9 cellular contexts compared by ENCODE assay signal in the genomic region with DNA sequence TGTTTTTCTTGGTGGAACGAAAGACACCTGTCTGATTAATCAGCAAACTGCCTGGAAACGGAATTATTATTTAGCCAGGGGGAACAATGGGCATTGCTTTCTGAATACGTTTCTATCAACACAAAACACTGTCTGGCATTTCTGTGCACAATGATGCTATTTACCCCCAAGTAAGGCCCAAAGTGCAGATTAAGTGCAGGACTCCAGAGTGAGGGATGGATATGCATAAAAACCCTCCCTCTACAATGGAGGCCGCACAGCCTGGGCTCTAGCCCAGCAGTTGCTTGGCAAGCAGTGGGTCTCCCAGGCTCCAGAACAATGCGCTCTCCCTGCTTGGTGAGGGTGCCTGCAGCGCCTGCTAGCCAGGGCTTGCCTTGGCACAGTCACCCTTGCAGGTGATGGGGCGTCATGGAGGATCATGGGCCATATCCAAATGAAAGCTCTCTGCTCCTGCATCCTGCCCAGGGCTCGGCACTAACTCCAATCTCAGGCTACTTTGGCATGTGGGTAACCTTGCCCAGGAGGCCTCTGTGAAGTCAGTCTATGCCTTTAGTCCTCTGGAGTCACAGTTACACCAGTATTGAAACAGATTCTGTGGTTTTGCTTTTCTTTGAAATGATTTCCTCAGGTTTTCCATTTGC. TPM values are rescaled to one million over a fixed set of nuclear protein-coding genes. Genes with fewer than 3 reads are reported as not detected.
DNase-seq lines count a peak whose midpoint lies in the region; ATAC-seq lines count a peak whose summit lies in the region.
"Had no signal": no experiment of that assay in that cellular context is flagged by ENCODE, and none has a peak within 500 bp of the region (broad histone marks: within the 10 kb centered on the region; RNA-seq: fewer than 3 reads in every experiment).

No MANE protein-coding gene starts in this region.

- H3K79me1 ChIP-seq in mesenchymal stem cell (replicated peaks; ENCODE audit: low read length, poor library complexity, severe bottlenecking), result peaks cover 1% of the 10 kb centered on the region

- H3K36me3 ChIP-seq in BLaER1 (peaks cover 18% of the 10 kb centered on the region; the same call in 1 of the 2 replicates), muscle layer of duodenum (ENCODE audit: control insufficient read depth in 1 of 2, insufficient read depth in 2 of 2, low read length in 2 of 2) (peaks cover 8 to 18% of the 10 kb centered on the region in 2 donors), mesenchymal stem cell (ENCODE audit: control insufficient read depth in 1 of 2, insufficient read depth in 2 of 2, low read depth in 1 of 2, low read length in 2 of 2) (peaks cover 37 to 65% of the 10 kb centered on the region in 2 experiments)

- H2BK12ac ChIP-seq in mesenchymal stem cell (ENCODE audit: low read length in 2 of 2), result no peak overlapping the region

- H3K9me3 ChIP-seq in BLaER1 (no peaks in the 10 kb centered on the region), muscle layer of duodenum (ENCODE audit: control insufficient read depth in 1 of 2, low read length in 2 of 2) (no peaks in the 10 kb centered on the region), mesenchymal stem cell (ENCODE audit: control insufficient read depth, low read length) (no peaks in the 10 kb centered on the region)
- H3K9me3 ChIP-seq: Caco-2 had no signal

- H2AFZ ChIP-seq in mesenchymal stem cell (ENCODE audit: low read depth, low read length), result no peak overlapping the region

- no peak overlapping the region for H3K4me3 ChIP-seq in BLaER1
- H3K4me3 ChIP-seq in muscle layer of duodenum (ENCODE audit: low read depth in 1 of 2, low read length in 2 of 2), result no peak overlapping the region
- H3K4me3 ChIP-seq in mesenchymal stem cell (ENCODE audit: insufficient read depth in 1 of 2, low read depth in 1 of 2, low read length in 2 of 2), result no peak overlapping the region

- no peak overlapping the region for H2BK5ac ChIP-seq in mesenchymal stem cell (ENCODE audit: low read depth, low read length, poor library complexity, severe bottlenecking)

- no peak overlapping the region for H3K4ac ChIP-seq in mesenchymal stem cell (ENCODE audit: low read depth in 1 of 2, low read length in 2 of 2)

- peak overlapping the region; percentile 83 for H3K4me2 ChIP-seq in BLaER1
- no peak overlapping the region for H3K4me2 ChIP-seq in mesenchymal stem cell (ENCODE audit: low read length, poor library complexity, severe bottlenecking)

- H4K8ac ChIP-seq in mesenchymal stem cell (ENCODE audit: low read length), result no peak overlapping the region

- H2BK120ac ChIP-seq in mesenchymal stem cell (ENCODE audit: low read depth, low read length), result no peak overlapping the region

- H3K14ac ChIP-seq in mesenchymal stem cell (ENCODE audit: low read length in 2 of 2), result no peak overlapping the region

- no peak overlapping the region for H2BK15ac ChIP-seq in mesenchymal stem cell (ENCODE audit: low read depth, poor library complexity, severe bottlenecking)

- H3K27me3 ChIP-seq in BLaER1 (no peaks in the 10 kb centered on the region), muscle layer of duodenum (ENCODE audit: low read depth, low read length) (no peaks in the 10 kb centered on the region), mesenchymal stem cell (ENCODE audit: control insufficient read depth in 1 of 2, insufficient read depth in 1 of 2, low read length in 2 of 2) (no peaks in the 10 kb centered on the region)

- 96% methylated on average over 8 of the region's 8 CpGs for WGBS in mesenchymal stem cell

- peak; percentile 96 for DNase-seq in NCI-H345 (lab: John Stamatoyannopoulos, UW)
- peak in 58 of 61 donors; percentile 34 to 89 (median 74) for DNase-seq in caudate nucleus (lab: John Stamatoyannopoulos, UW)
- no peak for DNase-seq in mesenchymal stem cell
- no peak for DNase-seq in COLO829 (ENCODE audit: low spot score)
- DNase-seq in HK-2 (ENCODE audit: unreplicated experiment), result no peak
- DNase-seq: Caco-2 had no signal

- no peak overlapping the region for H2AK5ac ChIP-seq in mesenchymal stem cell (ENCODE audit: low read length, severe bottlenecking)

- H3K23ac ChIP-seq in mesenchymal stem cell (ENCODE audit: low read length in 2 of 2), result no peak overlapping the region

- no peak overlapping the region for H4K91ac ChIP-seq in mesenchymal stem cell (ENCODE audit: low read length)

- H3K4me1 ChIP-seq in BLaER1 (peaks cover 84% of the 10 kb centered on the region), muscle layer of duodenum (ENCODE audit: control insufficient read depth in 1 of 2, insufficient read depth in 2 of 2, low read length in 2 of 2) (peaks cover 10 to 48% of the 10 kb centered on the region in 2 donors), mesenchymal stem cell (ENCODE audit: control insufficient read depth, insufficient read depth, low read depth, low read length) (peaks cover 8% of the 10 kb centered on the region)
- H3K4me1 ChIP-seq: Caco-2 had no signal

- H3K27ac ChIP-seq in BLaER1 (peak overlapping the region; percentile 81), caudate nucleus (ENCODE audit: low read depth, low read length) (peak overlapping the region; percentile 93), muscle layer of duodenum (ENCODE audit: low read length) (peak overlapping the region; percentile 65), mesenchymal stem cell (ENCODE audit: low read length, poor library complexity, severe bottlenecking) (no peak overlapping the region)

- peak overlapping the region; percentile 55 for H3K9ac ChIP-seq in BLaER1
- H3K9ac ChIP-seq in mesenchymal stem cell (ENCODE audit: low read length), result no peak overlapping the region

- ATAC-seq in GM19455 (IDR thresholded peaks at IDR 0.05; ENCODE audit: unreplicated experiment), result no peak

- H4K20me1 ChIP-seq in BLaER1, result no peaks in the 10 kb centered on the region

- peak overlapping the region in 1 of 2 experiments; percentile 11 for H3K18ac ChIP-seq in mesenchymal stem cell (ENCODE audit: low read depth in 1 of 2, low read length in 2 of 2)

RNA-seq across cellular contexts. Expression of a gene that starts 11.5 kb away (rescaled TPM):
- 7.3 TPM for polyA plus RNA-seq in mesenchymal stem cell (2013, experiment 1 of 2)
- polyA plus RNA-seq in mesenchymal stem cell (2013, experiment 2 of 2), result 6.5 TPM

RNA-seq across cellular contexts. Expression of a gene that starts 20.4 kb away (rescaled TPM):
- 0.76 TPM for polyA plus RNA-seq in mesenchymal stem cell (2013, experiment 1 of 2)
- 0.82 TPM for polyA plus RNA-seq in mesenchymal stem cell (2013, experiment 2 of 2)

RNA-seq across cellular contexts. Expression of a gene that starts 24.0 kb away (rescaled TPM):
- 14.4 TPM for polyA plus RNA-seq in mesenchymal stem cell (2013, experiment 1 of 2)
- 17.7 TPM for polyA plus RNA-seq in mesenchymal stem cell (2013, experiment 2 of 2)

RNA-seq across cellular contexts. Expression of a gene that starts 25.6 kb away (rescaled TPM):
- not detected for polyA plus RNA-seq in mesenchymal stem cell (2013, experiment 1 of 2)
- not detected for polyA plus RNA-seq in mesenchymal stem cell (2013, experiment 2 of 2)

RNA-seq across cellular contexts. Expression of a gene that starts 32.2 kb away (rescaled TPM):
- polyA plus RNA-seq in mesenchymal stem cell (2013, experiment 1 of 2), result not detected
- polyA plus RNA-seq in mesenchymal stem cell (2013, experiment 2 of 2), result not detected

Comparison
In these comparisons a context has a peak if more than half of its experiments do, and no peak if none do; other contexts are left out.
1. DNase-seq: peak in NCI-H345 (single experiment) and caudate nucleus (58 of 61); none in mesenchymal stem cell (single experiment), COLO829 (single experiment) and HK-2 (single experiment).